8 cellular contexts compared by ENCODE assay signal in the genomic region with DNA sequence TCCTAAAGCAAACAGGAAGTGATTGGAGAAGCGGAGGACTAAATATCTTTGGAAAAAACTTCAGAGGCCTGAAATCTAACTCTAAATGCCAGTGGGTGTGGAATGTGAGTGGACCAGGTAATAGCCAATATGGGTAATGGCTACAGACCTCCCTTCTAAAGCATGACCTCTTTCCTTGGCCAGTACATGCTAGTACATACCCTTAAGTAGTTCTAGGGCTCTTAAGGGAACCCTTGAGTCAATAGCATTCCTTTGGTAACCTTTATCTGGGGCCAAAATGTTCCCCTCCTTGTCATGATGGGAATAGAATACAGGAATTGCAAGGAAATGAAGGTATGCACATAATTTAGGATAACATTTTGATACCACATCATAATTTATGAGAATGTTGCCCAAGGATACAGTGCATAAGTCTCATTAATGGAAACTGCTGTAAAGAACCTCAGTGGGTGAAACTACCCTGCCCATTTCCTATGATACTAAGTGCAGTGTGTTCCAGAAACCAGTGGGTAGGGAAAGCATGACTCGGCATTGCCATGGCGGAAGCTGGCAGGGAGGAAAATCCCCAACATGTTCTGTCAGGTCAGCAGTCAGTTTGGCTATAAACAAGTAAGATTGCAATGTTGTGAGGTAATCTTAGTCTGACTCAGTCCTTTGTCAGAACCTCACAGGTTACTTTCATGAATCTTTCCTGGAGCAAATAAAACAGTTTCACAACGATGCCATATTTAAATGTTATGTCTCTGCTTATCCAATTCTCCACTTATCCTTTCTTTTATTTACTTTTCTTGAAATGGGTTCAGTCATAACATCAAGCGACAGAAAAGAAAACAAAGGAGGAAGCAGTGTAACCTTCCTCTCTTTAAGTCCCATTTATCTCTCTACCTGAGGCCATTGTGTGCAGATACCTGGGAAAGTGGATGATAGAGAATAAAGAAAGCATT. TPM values are rescaled to one million over a fixed set of nuclear protein-coding genes. Genes with fewer than 3 reads are reported as not detected.
DNase-seq lines count a peak whose midpoint lies in the region; ATAC-seq and TF ChIP-seq lines count a peak whose summit lies in the region.

No MANE protein-coding gene starts in this region.

- H3K9ac ChIP-seq in skeletal muscle satellite cell (ENCODE audit: low read depth, low read length), result peak overlapping the region; percentile 26

- ATAC-seq in GM19438 (IDR thresholded peaks at IDR 0.05; ENCODE audit: low read depth, unreplicated experiment) (peak; percentile 47), HG03439 (IDR thresholded peaks at IDR 0.05; ENCODE audit: unreplicated experiment) (peak; percentile 90)

- H3K27me3 ChIP-seq in skeletal muscle satellite cell (ENCODE audit: control insufficient read depth, insufficient read depth, low read length), result no peaks in the 10 kb centered on the region

- peaks cover 29% of the 10 kb centered on the region for H3K4me1 ChIP-seq in skeletal muscle satellite cell (ENCODE audit: control insufficient read depth, insufficient read depth, low read length)

- H3K4me3 ChIP-seq in fibroblast of pulmonary artery (replicated peaks; ENCODE audit: low read depth, low read length), result no peak overlapping the region
- H3K4me3 ChIP-seq in skeletal muscle satellite cell (ENCODE audit: low read length), result no peak overlapping the region

- TF ChIP-seq CTCF in fibroblast of pulmonary artery (IDR thresholded peaks at IDR 0.05; ENCODE audit: low read length, missing control alignments), result no peak

- DNase-seq in COLO829 (ENCODE audit: low spot score) (peak; percentile 29), UCSD-AML1 (lab: John Stamatoyannopoulos, UW; ENCODE audit: unreplicated experiment) (peak; percentile 42), fibroblast of pulmonary artery (ENCODE audit: low read depth) (peak; percentile 95), nucleus accumbens (lab: John Stamatoyannopoulos, UW) (no peak), T-helper 9 cell (no peak)

- no peaks in the 10 kb centered on the region for H3K36me3 ChIP-seq in skeletal muscle satellite cell (ENCODE audit: insufficient read depth, low read length)

- H3K4me2 ChIP-seq in skeletal muscle satellite cell (ENCODE audit: low read length), result peak overlapping the region; percentile 42

- no peaks in the 10 kb centered on the region for H3K9me3 ChIP-seq in skeletal muscle satellite cell (replicated peaks; ENCODE audit: low read length)

RNA-seq across cellular contexts. Expression of gene RAP2B, which starts 23.5 kb away (rescaled TPM):
- total RNA-seq in skeletal muscle satellite cell (2012; rRNA removed), result 11.4 and 17.0 TPM in 2 replicates

Comparison
In these comparisons a context has a peak if more than half of its experiments do, and no peak if none do; other contexts are left out.
1. DNase-seq: peak in COLO829 (single experiment), UCSD-AML1 (single experiment) and fibroblast of pulmonary artery (single experiment); none in nucleus accumbens (0 of 56) and T-helper 9 cell (single experiment).